Comparison of ENCODE assay signal across 21 cellular contexts in the genomic region with DNA sequence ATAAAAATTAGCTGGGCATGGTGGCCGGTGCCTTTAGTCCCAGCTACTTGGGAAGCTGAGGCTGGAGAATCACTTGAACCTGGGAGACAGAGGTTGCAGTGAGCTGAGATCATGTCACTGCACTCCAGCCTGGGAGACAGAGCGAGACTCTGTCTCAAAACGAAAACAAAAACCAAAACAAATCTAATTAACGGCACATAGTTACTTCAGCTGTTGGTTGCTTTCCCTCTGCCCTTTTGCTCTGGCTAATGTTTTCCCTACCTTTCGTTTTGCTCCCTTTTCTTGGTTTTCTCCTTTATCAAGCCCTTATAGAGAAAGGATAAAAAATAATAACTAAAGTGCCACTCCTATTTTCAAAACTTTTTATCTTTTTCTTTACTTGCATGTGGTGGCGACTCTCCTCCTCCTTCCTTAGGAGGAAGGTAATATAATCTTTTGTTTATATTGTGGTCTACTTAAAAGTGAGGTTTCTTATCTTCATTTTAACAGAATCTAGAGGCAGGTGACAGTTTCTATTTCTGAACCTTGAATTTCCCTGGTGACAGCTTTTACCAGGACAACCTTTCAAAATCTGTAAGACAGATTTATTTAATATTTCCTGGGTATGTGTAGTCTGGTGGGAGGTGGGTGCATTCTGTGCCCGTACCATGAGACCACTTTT.
DNase-seq lines count a peak whose midpoint lies in the region; ATAC-seq and TF ChIP-seq lines count a peak whose summit lies in the region.
"Had no signal": no experiment of that assay in that cellular context is flagged by ENCODE, and none has a peak within 500 bp of the region (broad histone marks: within the 10 kb centered on the region; RNA-seq: fewer than 3 reads in every experiment).

No MANE protein-coding gene starts in this region.

- no peaks in the 10 kb centered on the region for H3K9me3 ChIP-seq in upper lobe of right lung
- H3K9me3 ChIP-seq: Caco-2, transverse colon had no signal

- ATAC-seq in GM19035 (IDR thresholded peaks at IDR 0.05; ENCODE audit: unreplicated experiment): peak; percentile 67
- no peak for ATAC-seq in upper lobe of right lung
- ATAC-seq: foreskin keratinocyte; stimulated activated naive CD8-positive, alpha-beta T cell treated with anti-CD3 and anti-CD28 coated beads, Interleukin-15, Interleukin-2, amounts not matched to agents 100 U/mL and 50 U/mL, for 24 hours had no signal

- peaks cover 21% of the 10 kb centered on the region for H3K4me1 ChIP-seq in upper lobe of right lung
- H3K4me1 ChIP-seq: Caco-2, foreskin keratinocyte had no signal

- peaks cover 10% of the 10 kb centered on the region for H3K9me3 Mint-ChIP-seq in nephron progenitor cell

- peak overlapping the region; percentile 47 for H3K27ac Mint-ChIP-seq in nephron progenitor cell
- H3K27ac Mint-ChIP-seq: progenitor cell of endocrine pancreas had no signal

- H3K36me3 ChIP-seq in upper lobe of right lung: no peaks in the 10 kb centered on the region
- H3K36me3 ChIP-seq: transverse colon had no signal

- no peak overlapping the region for H3K4me3 ChIP-seq in upper lobe of right lung
- H3K4me3 ChIP-seq: GM23248, transverse colon had no signal

- H3K4me1 Mint-ChIP-seq in nephron progenitor cell: peaks cover 21% of the 10 kb centered on the region

- H3K27me3 Mint-ChIP-seq in nephron progenitor cell (ENCODE audit: low read depth, poor library complexity): peaks cover 8% of the 10 kb centered on the region

- H3K27me3 ChIP-seq in upper lobe of right lung: no peaks in the 10 kb centered on the region
- H3K27me3 ChIP-seq: foreskin keratinocyte, transverse colon had no signal

- no peak overlapping the region for H3K4me3 Mint-ChIP-seq in nephron progenitor cell

- TF ChIP-seq CTCF in nephron progenitor cell (IDR thresholded peaks at IDR 0.05) (no peak), upper lobe of right lung (IDR thresholded peaks at IDR 0.05) (no peak)

- H3K27ac ChIP-seq in upper lobe of right lung: no peak overlapping the region
- H3K27ac ChIP-seq: foreskin keratinocyte, GM23248, transverse colon had no signal

- intact Hi-C loops in upper lobe of right lung (cut with DNase I): no loop called here

- peak; percentile 16 for DNase-seq in H4 (ENCODE audit: low spot score)
- DNase-seq in M059J (ENCODE audit: low read depth): peak; percentile 32
- DNase-seq in nephron progenitor cell: no peak
- DNase-seq in kidney tubule cell (ENCODE audit: low spot score): no peak
- no peak for DNase-seq in T1000 (lab: John Stamatoyannopoulos, UW)
- no peak for DNase-seq in upper lobe of right lung
- DNase-seq: activated gamma-delta T cell; AML-193; amygdala; Caco-2; caudate nucleus; foreskin keratinocyte; GM23248; hypothalamus; NCI-H2029; NCI-H446; RPMI8226; stimulated activated naive CD8-positive, alpha-beta T cell treated with anti-CD3 and anti-CD28 coated beads, Interleukin-15, Interleukin-2, amounts not matched to agents 100 U/mL and 50 U/mL, for 24 hours; transverse colon had no signal

- H3K36me3 Mint-ChIP-seq in nephron progenitor cell (ENCODE audit: low read depth): peaks cover 5% of the 10 kb centered on the region

Comparison
In these comparisons a context has a peak if more than half of its experiments do, and no peak if none do; other contexts are left out.
1. DNase-seq: peak in H4 (single experiment) and M059J (single experiment); none in nephron progenitor cell (single experiment), kidney tubule cell (single experiment), T1000 (single experiment) and upper lobe of right lung (single experiment).